Comparison of ENCODE assay signal across 11 cellular contexts in genomic region chr3:57960174-57960505, GRCh38. TPM values are rescaled to one million over a fixed set of nuclear protein-coding genes. Genes with fewer than 3 reads are reported as not detected.
DNase-seq lines count a peak whose midpoint lies in the region; ATAC-seq, FAIRE-seq and TF ChIP-seq lines count a peak whose summit lies in the region.
"Had no signal": no experiment of that assay in that cellular context is flagged by ENCODE, and none has a peak within 500 bp of the region (broad histone marks: within the 10 kb centered on the region; RNA-seq: fewer than 3 reads in every experiment).

No MANE protein-coding gene starts in this region.

- CTCF ChIA-PET in mammary epithelial cell (lab: Charles Lee; ENCODE audit: low non-redundant PET), result no interaction called here

- H3K27ac ChIP-seq in mammary epithelial cell (ENCODE audit: insufficient read depth, low read depth, low read length) (no peak overlapping the region), mucosa of rectum (ENCODE audit: low read depth in 2 of 2, low read length in 2 of 2) (peak overlapping the region; percentile 71 to 76)

- H3K4me3 ChIP-seq in mammary epithelial cell (replicated peaks in 1 of 3; ENCODE audit: insufficient read depth in 1 of 3, low read depth in 2 of 3, low read length in 3 of 3) (no peak overlapping the region), mucosa of rectum (ENCODE audit: low read length in 2 of 2) (peak overlapping the region in 1 of 2 donors; percentile 26)

- no peaks in the 10 kb centered on the region for H3K9me3 ChIP-seq in mammary epithelial cell (replicated peaks; ENCODE audit: insufficient read depth, low read length)
- H3K9me3 ChIP-seq in mucosa of rectum (ENCODE audit: control insufficient read depth in 2 of 2, low read length in 2 of 2), result no peaks in the 10 kb centered on the region

- H3K36me3 ChIP-seq in mammary epithelial cell (ENCODE audit: insufficient read depth, low read length) (no peaks in the 10 kb centered on the region), mucosa of rectum (ENCODE audit: control insufficient read depth in 2 of 2, insufficient read depth in 2 of 2, low read length in 2 of 2) (no peaks in the 10 kb centered on the region)

- no peaks in the 10 kb centered on the region for H3K27me3 ChIP-seq in mammary epithelial cell (ENCODE audit: insufficient read depth, low read length)
- H3K27me3 ChIP-seq in mucosa of rectum (ENCODE audit: control insufficient read depth in 2 of 2, insufficient read depth in 2 of 2, low read length in 2 of 2), result no peaks in the 10 kb centered on the region

- peak; percentile 9 for FAIRE-seq in HTR-8/SVneo (lab: Jason Lieb, UNC)
- no peak for FAIRE-seq in H54 (lab: Jason Lieb, UNC)

- H2AFZ ChIP-seq in mammary epithelial cell (ENCODE audit: low read depth, low read length), result peak overlapping the region; percentile 26

- no peak for TF ChIP-seq POLR2A in H54 (IDR thresholded peaks at IDR 0.05; ENCODE audit: low read depth, low read length)

- H3K4me1 ChIP-seq in mammary epithelial cell (ENCODE audit: insufficient read depth, low read length), result peaks cover 35% of the 10 kb centered on the region
- peaks cover 22 to 28% of the 10 kb centered on the region in 2 donors for H3K4me1 ChIP-seq in mucosa of rectum (ENCODE audit: control insufficient read depth in 2 of 2, insufficient read depth in 2 of 2, low read length in 2 of 2)

- H3K4me3 Mint-ChIP-seq in stimulated activated memory B cell treated with anti-CD40 and anti-IgM and Interleukin-4, amounts not matched to agents 10 μg/mL and 1 μg/mL and 100 μg/mL, for 72 hours, result no peak overlapping the region
- H3K4me3 Mint-ChIP-seq: CD8-positive, alpha-beta T cell had no signal

- in situ Hi-C loops in mammary epithelial cell (cut with MboI; ENCODE audit: low sequenced_read_pairs in 2 of 2), result no loop called here

- 95% methylated on average over 3 of the region's 4 CpGs for WGBS in mammary epithelial cell (ENCODE audit: low coverage, missing lambda C conversion rate)

- H3K4me2 ChIP-seq in mammary epithelial cell (ENCODE audit: insufficient read depth, low read depth, low read length), result no peak overlapping the region

- no peak for ATAC-seq in stimulated activated memory B cell treated with anti-CD40 and anti-IgM and Interleukin-4, amounts not matched to agents 10 μg/mL and 1 μg/mL and 100 μg/mL, for 72 hours
- no peak for ATAC-seq in GM18870 (IDR thresholded peaks at IDR 0.05; ENCODE audit: unreplicated experiment)
- no peak for ATAC-seq in GM19035 (IDR thresholded peaks at IDR 0.05; ENCODE audit: unreplicated experiment)
- ATAC-seq: CD8-positive, alpha-beta T cell had no signal

- H3K4me1 Mint-ChIP-seq in stimulated activated memory B cell treated with anti-CD40 and anti-IgM and Interleukin-4, amounts not matched to agents 10 μg/mL and 1 μg/mL and 100 μg/mL, for 72 hours, result peaks cover 22% of the 10 kb centered on the region

- dilution Hi-C loops in mammary epithelial cell (cut with HindIII; ENCODE audit: low sequenced_read_pairs), result no loop called here

- peak overlapping the region; percentile 53 for H3K27ac Mint-ChIP-seq in stimulated activated memory B cell treated with anti-CD40 and anti-IgM and Interleukin-4, amounts not matched to agents 10 μg/mL and 1 μg/mL and 100 μg/mL, for 72 hours
- H3K27ac Mint-ChIP-seq: CD8-positive, alpha-beta T cell had no signal

- intact Hi-C loops in mammary epithelial cell (cut with micrococcal nuclease), result loop anchor here (5.0 kb wide), 1 partner anchor 217 kb away; no protein-coding TSS in a partner anchor

- no TSS peak for BruUV-seq in mammary epithelial cell (replicated peaks; lab: Mats Ljungman, UMichigan)

- H3K36me3 Mint-ChIP-seq in stimulated activated memory B cell treated with anti-CD40 and anti-IgM and Interleukin-4, amounts not matched to agents 10 μg/mL and 1 μg/mL and 100 μg/mL, for 72 hours, result no peaks in the 10 kb centered on the region
- H3K36me3 Mint-ChIP-seq: CD8-positive, alpha-beta T cell had no signal

- TF ChIP-seq CTCF in mammary epithelial cell (conservative IDR thresholded peaks at IDR 0.05 in 1 of 2, IDR thresholded peaks at IDR 0.05 in 1 of 2; ENCODE audit: extremely low read depth in 1 of 2, insufficient read depth in 1 of 2, low read depth in 1 of 2, low read length in 2 of 2), result no peak

- no peak overlapping the region for H3K9ac ChIP-seq in mammary epithelial cell (ENCODE audit: insufficient read depth, low read length)
- peak overlapping the region in 1 of 2 donors; percentile 3 for H3K9ac ChIP-seq in mucosa of rectum (ENCODE audit: low read depth in 1 of 2, low read length in 2 of 2)

- no peak for DNase-seq in HTR-8/SVneo (ENCODE audit: insufficient read length, low spot score)
- no peak for DNase-seq in mammary epithelial cell
- no peak for DNase-seq in NCI-H1048 (lab: John Stamatoyannopoulos, UW)
- no peak for DNase-seq in H54 (ENCODE audit: insufficient read length, low spot score)
- DNase-seq: activated naive CD4-positive, alpha-beta T cell treated with anti-CD3 and anti-CD28 coated beads, Interleukin-2, amount 50 U/mL, for 16 hours; CD8-positive, alpha-beta T cell; T-helper 9 cell had no signal

- H3K27me3 Mint-ChIP-seq in stimulated activated memory B cell treated with anti-CD40 and anti-IgM and Interleukin-4, amounts not matched to agents 10 μg/mL and 1 μg/mL and 100 μg/mL, for 72 hours, result no peaks in the 10 kb centered on the region

- peaks cover 30% of the 10 kb centered on the region for H3K79me2 ChIP-seq in mammary epithelial cell (ENCODE audit: insufficient read depth, low read length)

- no peaks in the 10 kb centered on the region for H4K20me1 ChIP-seq in mammary epithelial cell (ENCODE audit: insufficient read depth, low read length)

- H3K9me3 Mint-ChIP-seq in stimulated activated memory B cell treated with anti-CD40 and anti-IgM and Interleukin-4, amounts not matched to agents 10 μg/mL and 1 μg/mL and 100 μg/mL, for 72 hours, result no peaks in the 10 kb centered on the region
- H3K9me3 Mint-ChIP-seq: CD8-positive, alpha-beta T cell had no signal

RNA-seq across cellular contexts. Expression of gene FLNB, which starts 48.1 kb away (rescaled TPM):
- total RNA-seq in mammary epithelial cell, result 1,000 to 10,000 TPM in 1 of 2 donors, 100 to 1,000 TPM in 1; 930 to 1,038 TPM
- 415 TPM for polyA plus RNA-seq in mammary epithelial cell
- polyA minus RNA-seq in mammary epithelial cell, result 1,694 TPM
